In genomic region chr20:25624500-25624939, GRCh38 we compare ENCODE assay signal across 8 cellular contexts. TPM values are rescaled to one million over a fixed set of nuclear protein-coding genes. Genes with fewer than 3 reads are reported as not detected.
DNase-seq lines count a peak whose midpoint lies in the region; ATAC-seq, FAIRE-seq and TF ChIP-seq lines count a peak whose summit lies in the region.

No MANE protein-coding gene starts in this region.

- peak overlapping the region; percentile 92 for H2AFZ ChIP-seq in keratinocyte (ENCODE audit: control insufficient read depth, low read length)

- peak overlapping the region; percentile 97 for H3K4me2 ChIP-seq in keratinocyte (ENCODE audit: control insufficient read depth, extremely low read depth, insufficient read depth, low read depth, low read length)

- intact Hi-C loops in cardiac septum (cut with DNase I): loop anchor here (5.0 kb wide), 1 partner anchor 73 kb away; the partner anchor contains the start of gene ZNF337

- H3K9ac ChIP-seq in keratinocyte (ENCODE audit: control insufficient read depth, extremely low read depth, insufficient read depth, low read length): peak overlapping the region; percentile 97

- no peaks in the 10 kb centered on the region for H3K27me3 ChIP-seq in cardiac muscle cell
- no peaks in the 10 kb centered on the region for H3K27me3 ChIP-seq in keratinocyte (ENCODE audit: control insufficient read depth, extremely low read depth, insufficient read depth, low read length)
- H3K27me3 ChIP-seq in thoracic aorta (replicated peaks; ENCODE audit: insufficient read depth): no peaks in the 10 kb centered on the region

- no peak for ATAC-seq in activated naive CD4-positive, alpha-beta T cell treated with anti-CD3 and anti-CD28 coated beads, Interleukin-2, amount 50 U/mL, for 72 hours
- ATAC-seq in thoracic aorta (ENCODE audit: insufficient number of reproducible peaks, low FRiP score, low read depth): no peak
- no peak for ATAC-seq in GM19467 (IDR thresholded peaks at IDR 0.05; ENCODE audit: unreplicated experiment)

- peaks cover 31 to 49% of the 10 kb centered on the region in 2 donors for H3K36me3 Mint-ChIP-seq in activated naive CD4-positive, alpha-beta T cell treated with anti-CD3 and anti-CD28 coated beads, Interleukin-2, amount 50 U/mL, for 72 hours

- H3K36me3 ChIP-seq in cardiac muscle cell (no peaks in the 10 kb centered on the region), keratinocyte (ENCODE audit: control insufficient read depth in 2 of 2, extremely low read depth in 1 of 2, insufficient read depth in 2 of 2, low read length in 2 of 2) (no peaks in the 10 kb centered on the region), thoracic aorta (no peaks in the 10 kb centered on the region)

- H3K9me3 Mint-ChIP-seq in activated naive CD4-positive, alpha-beta T cell treated with anti-CD3 and anti-CD28 coated beads, Interleukin-2, amount 50 U/mL, for 72 hours: peaks cover 0 to 14% of the 10 kb centered on the region in 2 donors

- dilution Hi-C loops in keratinocyte (cut with MboI; ENCODE audit: extremely low pct_ligation_motif_present, low sequenced_read_pairs): no loop called here

- H3K79me2 ChIP-seq in keratinocyte (ENCODE audit: control insufficient read depth, insufficient read depth, low read length): peaks cover 37% of the 10 kb centered on the region

- H3K4me3 ChIP-seq in cardiac muscle cell (peak overlapping the region; percentile 66), keratinocyte (ENCODE audit: control insufficient read depth in 2 of 3, extremely low read depth in 1 of 3, insufficient read depth in 2 of 3, low read depth in 1 of 3, low read length in 3 of 3) (peak overlapping the region; percentile 78 to 87 (median 81)), thoracic aorta (peak overlapping the region; percentile 98)

- H3K9me3 ChIP-seq in cardiac muscle cell (ENCODE audit: low read depth) (no peaks in the 10 kb centered on the region), keratinocyte (ENCODE audit: control insufficient read depth, low read depth, low read length) (no peaks in the 10 kb centered on the region), thoracic aorta (no peaks in the 10 kb centered on the region)

- no peaks in the 10 kb centered on the region for H3K9me1 ChIP-seq in keratinocyte (ENCODE audit: control insufficient read depth, extremely low read depth, insufficient read depth, low read length)

- no peak for FAIRE-seq in keratinocyte (lab: Jason Lieb, UNC)

- peak overlapping the region; percentile 95 to 96 for H3K27ac Mint-ChIP-seq in activated naive CD4-positive, alpha-beta T cell treated with anti-CD3 and anti-CD28 coated beads, Interleukin-2, amount 50 U/mL, for 72 hours

- H4K20me1 ChIP-seq in keratinocyte (ENCODE audit: control insufficient read depth, extremely low read depth, insufficient read depth, low read length): no peaks in the 10 kb centered on the region

- H3K4me1 ChIP-seq in cardiac muscle cell (ENCODE audit: low read depth): peaks cover 13% of the 10 kb centered on the region
- peaks cover 15% of the 10 kb centered on the region for H3K4me1 ChIP-seq in keratinocyte (ENCODE audit: control insufficient read depth, extremely low read depth, insufficient read depth, low read length)
- peaks cover 6 to 19% of the 10 kb centered on the region in 2 donors for H3K4me1 ChIP-seq in thoracic aorta (ENCODE audit: control insufficient read depth in 1 of 2, low read depth in 2 of 2)

- H3K27ac ChIP-seq in cardiac muscle cell: peak overlapping the region; percentile 90
- H3K27ac ChIP-seq in keratinocyte (ENCODE audit: control insufficient read depth, insufficient read depth, low read length): peak overlapping the region; percentile 90
- H3K27ac ChIP-seq in thoracic aorta: peak overlapping the region; percentile 95 to 96

- no peak for DNase-seq in cardiac muscle cell (ENCODE audit: low read depth in 1 of 2, low spot score in 1 of 2)
- DNase-seq in cardiac septum (ENCODE audit: low spot score): no peak
- no peak for DNase-seq in activated naive CD4-positive, alpha-beta T cell treated with anti-CD3 and anti-CD28 coated beads, Interleukin-2, amount 50 U/mL, for 72 hours (ENCODE audit: low spot score in 2 of 2)
- DNase-seq in keratinocyte (ENCODE audit: low read depth, low spot score): no peak
- peak; percentile 6 for DNase-seq in thoracic aorta (ENCODE audit: low spot score)
- DNase-seq in NCI-H2196 treated with DMSO at 0.1 percent for 48 hours (lab: John Stamatoyannopoulos, UW; ENCODE audit: unreplicated experiment): no peak
- DNase-seq in central memory CD4-positive, alpha-beta T cell: no peak

- TF ChIP-seq CTCF in cardiac muscle cell (IDR thresholded peaks at IDR 0.05; ENCODE audit: low read depth, low read length) (no peak), keratinocyte (optimal IDR thresholded peaks at IDR 0.05 in 1 of 3, IDR thresholded peaks at IDR 0.05 in 1 of 3, conservative IDR thresholded peaks at IDR 0.05 in 1 of 3; ENCODE audit: extremely low read depth in 1 of 3, insufficient read depth in 2 of 3, low read length in 3 of 3) (no peak), thoracic aorta (IDR thresholded peaks at IDR 0.05) (no peak)

RNA-seq across cellular contexts. Expression of gene NANP, which starts 0.7 kb away (rescaled TPM):
- 3.1 and 3.7 TPM in 2 replicates for total RNA-seq in cardiac muscle cell
- 5.7 and 6.6 TPM in 2 replicates for polyA plus RNA-seq in cardiac muscle cell
- 2.8 TPM for total RNA-seq in cardiac septum
- 1 to 10 TPM; 6.6 to 9.5 TPM for total RNA-seq in activated naive CD4-positive, alpha-beta T cell treated with anti-CD3 and anti-CD28 coated beads, Interleukin-2, amount 50 U/mL, for 72 hours
- 3.7 to 6.6 TPM (median 6.3 TPM) in 3 replicates for polyA plus RNA-seq in keratinocyte
- 2.2 TPM for polyA plus RNA-seq in keratinocyte (2011; ENCODE audit: low read depth)
- 3.7 and 6.0 TPM in 2 replicates for polyA plus RNA-seq in keratinocyte (2011; cell fraction: cytosol; rRNA removed)
- polyA plus RNA-seq in keratinocyte (2011; cell fraction: nucleus; rRNA removed): 3.4 and 4.6 TPM in 2 replicates
- 2.9 and 5.4 TPM in 2 replicates for polyA plus RNA-seq in keratinocyte (2012; ENCODE audit: low replicate concordance)
- 2.5 to 4.9 TPM (median 2.6 TPM) in 3 replicates for polyA minus RNA-seq in keratinocyte
- polyA minus RNA-seq in keratinocyte (2011; cell fraction: cytosol; rRNA and poly(A)+ RNA removed): 2.9 TPM
- 1.7 and 3.7 TPM in 2 replicates for polyA minus RNA-seq in keratinocyte (2011; cell fraction: nucleus; rRNA and poly(A)+ RNA removed)
- 1 to 10 TPM; 6.9 to 9.0 TPM for total RNA-seq in thoracic aorta

RNA-seq across cellular contexts. Expression of gene NINL, which starts 39.2 kb away (rescaled TPM):
- total RNA-seq in cardiac muscle cell (35.8 and 61.3 TPM in 2 replicates), cardiac septum (1.4 TPM), thoracic aorta (10 to 100 TPM; 20.3 to 35.6 TPM)
- polyA plus RNA-seq in cardiac muscle cell (26.4 and 36.1 TPM in 2 replicates), keratinocyte (0.66 to 0.79 TPM (median 0.75 TPM) in 3 replicates)
- 1 to 10 TPM; 3.2 to 5.5 TPM for total RNA-seq in activated naive CD4-positive, alpha-beta T cell treated with anti-CD3 and anti-CD28 coated beads, Interleukin-2, amount 50 U/mL, for 72 hours
- 0.31 TPM for polyA plus RNA-seq in keratinocyte (2011; ENCODE audit: low read depth)
- polyA plus RNA-seq in keratinocyte (2011; cell fraction: cytosol; rRNA removed): 0.39 and 0.57 TPM in 2 replicates
- polyA plus RNA-seq in keratinocyte (2011; cell fraction: nucleus; rRNA removed): 1.9 and 2.1 TPM in 2 replicates
- polyA plus RNA-seq in keratinocyte (2012; ENCODE audit: low replicate concordance): 0.55 and 1.0 TPM in 2 replicates
- 0.42 to 2.5 TPM (median 1.1 TPM) in 3 replicates for polyA minus RNA-seq in keratinocyte
- polyA minus RNA-seq in keratinocyte (2011; cell fraction: cytosol; rRNA and poly(A)+ RNA removed): 0.38 TPM
- 0.32 and 0.70 TPM in 2 replicates for polyA minus RNA-seq in keratinocyte (2011; cell fraction: nucleus; rRNA and poly(A)+ RNA removed)
